ENCODE assay signal across 27 cellular contexts in the genomic region with DNA sequence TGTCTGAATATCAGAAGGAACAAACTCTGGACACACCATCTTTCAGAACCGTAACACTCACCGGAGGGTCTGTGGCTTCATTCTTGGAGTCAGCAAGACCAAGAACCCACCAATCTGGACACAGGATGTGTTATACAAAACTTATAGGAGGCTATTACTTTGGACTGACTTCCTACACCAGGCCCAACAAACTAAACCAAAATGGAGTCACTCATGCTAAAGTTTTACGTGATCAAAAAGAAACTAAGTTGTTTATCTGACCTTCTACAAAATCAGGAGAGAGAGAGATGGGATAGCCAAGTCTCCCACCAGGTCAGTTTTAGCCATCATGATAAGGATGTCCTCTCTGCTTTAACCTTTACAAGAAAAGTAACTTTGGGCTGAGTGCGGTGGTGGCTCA. TPM values are rescaled to one million over a fixed set of nuclear protein-coding genes. Genes with fewer than 3 reads are reported as not detected.
"Had no signal": no experiment of that assay in that cellular context is flagged by ENCODE, and none has a peak within 500 bp of the region (broad histone marks: within the 10 kb centered on the region; RNA-seq: fewer than 3 reads in every experiment).

No MANE protein-coding gene starts in this region.

- H2AFZ ChIP-seq: hepatocyte had no signal

- H3K9me3 Mint-ChIP-seq: memory B cell; T-helper 2 cell treated with Interferon-gamma antibody and Interleukin-4, amounts not matched to agents 5 μg/mL and 100 μg/mL, for 36 hours had no signal

- ATAC-seq: activated CD8-positive, alpha-beta memory T cell treated with anti-CD3 and anti-CD28 coated beads, Interleukin-2, amount 10 ng/mL, durations not matched to agents 7 days and 5 days; activated CD8-positive, alpha-beta T cell treated with anti-CD3 and anti-CD28 coated beads for 36 hours; activated naive CD8-positive, alpha-beta T cell treated with anti-CD3 and anti-CD28 coated beads, Interleukin-2, amount 50 U/mL, for 24 hours; psoas muscle; upper lobe of right lung had no signal

- H3K27ac Mint-ChIP-seq: activated CD4-positive, alpha-beta T cell treated with anti-CD3 and anti-CD28 coated beads, Interleukin-2, amount 10 ng/mL, durations not matched to agents 7 days and 5 days; activated CD8-positive, alpha-beta memory T cell treated with anti-CD3 and anti-CD28 coated beads, Interleukin-2, amount 10 ng/mL, durations not matched to agents 7 days and 5 days; activated CD8-positive, alpha-beta T cell treated with anti-CD3 and anti-CD28 coated beads for 36 hours; activated naive CD8-positive, alpha-beta T cell treated with anti-CD3 and anti-CD28 coated beads, Interleukin-2, amount 50 U/mL, for 24 hours; dendritic cell treated with granulocyte-macrophage colony-stimulating factor and Interleukin-4, amounts not matched to agents 40 ng/mL and 50 ng/mL, for 4 days; memory B cell; T-helper 2 cell treated with Interferon-gamma antibody and Interleukin-4, amounts not matched to agents 5 μg/mL and 100 μg/mL, for 36 hours had no signal

- H3K4me3 Mint-ChIP-seq: activated CD4-positive, alpha-beta T cell treated with anti-CD3 and anti-CD28 coated beads, Interleukin-2, amount 10 ng/mL, durations not matched to agents 7 days and 5 days; activated CD8-positive, alpha-beta memory T cell treated with anti-CD3 and anti-CD28 coated beads, Interleukin-2, amount 10 ng/mL, durations not matched to agents 7 days and 5 days; activated CD8-positive, alpha-beta T cell treated with anti-CD3 and anti-CD28 coated beads for 36 hours; activated naive CD8-positive, alpha-beta T cell treated with anti-CD3 and anti-CD28 coated beads, Interleukin-2, amount 50 U/mL, for 24 hours; dendritic cell treated with granulocyte-macrophage colony-stimulating factor and Interleukin-4, amounts not matched to agents 40 ng/mL and 50 ng/mL, for 4 days; memory B cell; T-helper 2 cell treated with Interferon-gamma antibody and Interleukin-4, amounts not matched to agents 5 μg/mL and 100 μg/mL, for 36 hours had no signal

- H3K27me3 ChIP-seq: hepatocyte, right atrium auricular region, thyroid gland, upper lobe of right lung had no signal

- H3K27ac ChIP-seq: left ventricle myocardium inferior, psoas muscle, right atrium auricular region, upper lobe of right lung had no signal

- H3K36me3 ChIP-seq: right atrium auricular region, thyroid gland, upper lobe of right lung had no signal

- FAIRE-seq: frontal cortex had no signal

- H3K4me3 ChIP-seq: hepatocyte, left ventricle myocardium inferior, psoas muscle, right atrium auricular region, thyroid gland, upper lobe of right lung had no signal

- DNase-seq: activated CD4-positive, alpha-beta T cell treated with anti-CD3 and anti-CD28 coated beads, Interleukin-2, amount 10 ng/mL, durations not matched to agents 7 days and 5 days; activated CD4-positive, CD25-positive, alpha-beta regulatory T cell treated with anti-CD3 and anti-CD28 coated beads, Interleukin-2, amount 50 U/mL, for 72 hours; activated CD8-positive, alpha-beta memory T cell treated with anti-CD3 and anti-CD28 coated beads, Interleukin-2, amount 10 ng/mL, durations not matched to agents 7 days and 5 days; activated CD8-positive, alpha-beta T cell treated with anti-CD3 and anti-CD28 coated beads for 36 hours; activated gamma-delta T cell; activated naive CD4-positive, alpha-beta T cell treated with anti-CD3 and anti-CD28 coated beads, Interleukin-2, amount 50 U/mL, for 16 hours; activated naive CD8-positive, alpha-beta T cell treated with anti-CD3 and anti-CD28 coated beads, Interleukin-2, amount 50 U/mL, for 24 hours; activated T-cell treated with anti-CD3 and anti-CD28 coated beads for 4 hours; caudate nucleus; effector CD4-positive, alpha-beta T cell; glutamatergic neuron; kidney glomerular epithelial cell; left ventricle myocardium inferior; stimulated activated CD4-positive, alpha-beta T cell treated with anti-CD3 and anti-CD28 coated beads, Interleukin-4, amount 100 ng/mL, for 24 hours; stimulated activated naive CD4-positive, alpha-beta T cell treated with Interleukin-2 at 50 U/mL for 16 hours; thyroid gland; upper lobe of right lung had no signal

- H3K27me3 Mint-ChIP-seq: activated CD4-positive, alpha-beta T cell treated with anti-CD3 and anti-CD28 coated beads, Interleukin-2, amount 10 ng/mL, durations not matched to agents 7 days and 5 days; activated CD8-positive, alpha-beta memory T cell treated with anti-CD3 and anti-CD28 coated beads, Interleukin-2, amount 10 ng/mL, durations not matched to agents 7 days and 5 days; activated CD8-positive, alpha-beta T cell treated with anti-CD3 and anti-CD28 coated beads for 36 hours; activated naive CD8-positive, alpha-beta T cell treated with anti-CD3 and anti-CD28 coated beads, Interleukin-2, amount 50 U/mL, for 24 hours; dendritic cell treated with granulocyte-macrophage colony-stimulating factor and Interleukin-4, amounts not matched to agents 40 ng/mL and 50 ng/mL, for 4 days; memory B cell had no signal

- H3K9me3 ChIP-seq: psoas muscle, right atrium auricular region, thyroid gland, upper lobe of right lung had no signal

- H3K36me3 Mint-ChIP-seq: memory B cell had no signal

RNA-seq across cellular contexts. Expression of a gene that starts 23.0 kb away (rescaled TPM):
- total RNA-seq: activated CD4-positive, alpha-beta T cell treated with anti-CD3 and anti-CD28 coated beads, Interleukin-2, amount 10 ng/mL, durations not matched to agents 7 days and 5 days; mononuclear cell; myocyte had no signal

RNA-seq across cellular contexts. Expression of a gene that starts 43.9 kb away (rescaled TPM):
- total RNA-seq: osteoblast had no signal
